Comparison of ENCODE assay signal across 13 cellular contexts in the genomic region with DNA sequence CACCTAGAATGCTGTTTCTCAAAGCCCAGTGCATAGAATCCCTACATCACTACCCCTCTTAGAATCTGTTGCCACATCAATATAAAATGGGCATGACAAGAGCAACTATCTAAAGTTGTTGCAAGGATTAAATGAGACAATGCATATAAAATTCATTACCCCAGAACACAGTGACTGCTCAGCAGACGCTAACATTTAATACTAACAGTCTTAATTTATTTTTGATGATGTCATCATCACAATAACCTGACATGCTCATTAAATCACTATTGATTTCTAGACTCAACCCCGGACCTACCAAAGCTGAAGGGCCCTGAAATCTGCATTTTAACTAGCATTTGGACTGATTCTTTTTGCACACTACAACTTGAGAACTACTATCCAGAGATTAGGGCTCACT. TPM values are rescaled to one million over a fixed set of nuclear protein-coding genes. Genes with fewer than 3 reads are reported as not detected.
DNase-seq lines count a peak whose midpoint lies in the region; ATAC-seq and TF ChIP-seq lines count a peak whose summit lies in the region.
"Had no signal": no experiment of that assay in that cellular context is flagged by ENCODE, and none has a peak within 500 bp of the region (broad histone marks: within the 10 kb centered on the region; RNA-seq: fewer than 3 reads in every experiment).

No MANE protein-coding gene starts in this region.

- DNase-seq in MCF 10A (ENCODE audit: unreplicated experiment) (no peak), breast epithelium (ENCODE audit: low spot score in 2 of 2) (no peak), chondrocyte (ENCODE audit: low spot score) (no peak), left lung (no peak), HCEC 1CT (no peak), islet precursor cell (no peak)
- DNase-seq in effector memory CD4-positive, alpha-beta T cell: no peak
- DNase-seq: activated CD4-positive, alpha-beta T cell treated with anti-CD3 and anti-CD28 coated beads, Interleukin-2, amount 50 U/mL, for 48 hours; adrenal gland; SIG-M5 had no signal

- H3K36me3 Mint-ChIP-seq in MCF 10A (ENCODE audit: insufficient read depth, unreplicated experiment): peaks cover 17% of the 10 kb centered on the region
- H3K36me3 Mint-ChIP-seq in chondrocyte (ENCODE audit: low read depth): peaks cover 34% of the 10 kb centered on the region

- H3K4me1 Mint-ChIP-seq in MCF 10A (ENCODE audit: insufficient read depth, unreplicated experiment) (peaks cover 17% of the 10 kb centered on the region), chondrocyte (ENCODE audit: low read depth) (peaks cover 53% of the 10 kb centered on the region)

- H3K4me1 ChIP-seq in breast epithelium (no peaks in the 10 kb centered on the region), left lung (peaks cover 7 to 12% of the 10 kb centered on the region in 2 donors)
- H3K4me1 ChIP-seq in effector memory CD4-positive, alpha-beta T cell (ENCODE audit: control insufficient read depth, insufficient read depth, low read length, poor library complexity, severe bottlenecking): peaks cover 7% of the 10 kb centered on the region

- no peak for TF ChIP-seq CTCF in MCF 10A (IDR thresholded peaks at IDR 0.05; ENCODE audit: unreplicated experiment)
- TF ChIP-seq CTCF in breast epithelium (IDR thresholded peaks at IDR 0.05): no peak
- TF ChIP-seq CTCF in chondrocyte (IDR thresholded peaks at IDR 0.05): no peak
- TF ChIP-seq CTCF in left lung (IDR thresholded peaks at IDR 0.05): no peak

- H3K27ac ChIP-seq in breast epithelium: peak overlapping the region in 1 of 2 donors; percentile 19
- H3K27ac ChIP-seq in left lung: peak overlapping the region in 1 of 2 donors; percentile 20
- no peak overlapping the region for H3K27ac ChIP-seq in effector memory CD4-positive, alpha-beta T cell (ENCODE audit: insufficient read depth, low read length, poor library complexity, severe bottlenecking)
- H3K27ac ChIP-seq: tibial nerve had no signal

- H3K4me3 ChIP-seq in breast epithelium (peak overlapping the region in 1 of 3 donors; percentile 48), left lung (peak overlapping the region; percentile 48 to 54)
- H3K4me3 ChIP-seq in effector memory CD4-positive, alpha-beta T cell (ENCODE audit: insufficient read depth, low read depth, low read length, poor library complexity, severe bottlenecking): no peak overlapping the region
- H3K4me3 ChIP-seq: tibial nerve had no signal

- H3K27me3 Mint-ChIP-seq in MCF 10A (ENCODE audit: insufficient read depth, unreplicated experiment): no peaks in the 10 kb centered on the region
- H3K27me3 Mint-ChIP-seq in chondrocyte (ENCODE audit: low read depth): no peaks in the 10 kb centered on the region

- ATAC-seq in left lung (no peak), HG03521 (IDR thresholded peaks at IDR 0.05; ENCODE audit: unreplicated experiment) (no peak)

- H3K27ac Mint-ChIP-seq in MCF 10A (ENCODE audit: low read depth, unreplicated experiment) (peak overlapping the region; percentile 95), chondrocyte (ENCODE audit: unreplicated experiment) (peak overlapping the region; percentile 98)
- H3K27ac Mint-ChIP-seq: activated T-helper 1 cell treated with anti-CD3 and anti-CD28 coated beads, Interleukin-12 subunit alpha, Interleukin-12 subunit beta, Interleukin-2, Interleukin-4 antibody, amounts not matched to agents 30 ng/mL and 10 ng/mL and 1 ng/mL, durations not matched to agents 14 hours and 24 hours and 36 hours had no signal

- H3K9me3 ChIP-seq in breast epithelium (no peaks in the 10 kb centered on the region), left lung (no peaks in the 10 kb centered on the region)
- H3K9me3 ChIP-seq in effector memory CD4-positive, alpha-beta T cell (ENCODE audit: control insufficient read depth, low read length): no peaks in the 10 kb centered on the region
- H3K9me3 ChIP-seq: adrenal gland had no signal

- CTCF ChIA-PET in MCF 10A (lab: Yijun Ruan, JAX): interaction anchor here (0.7 kb wide), 1 partner anchor 217 kb away, joined by 3 read pairs; no protein-coding TSS in a partner anchor

- POLR2A ChIA-PET in MCF 10A (lab: Yijun Ruan, JAX): interaction anchor here (1.1 to 6.1 kb wide), 5 partner anchors 10 to 216 kb away, joined by 4 to 125 read pairs (median 29); no protein-coding TSS in a partner anchor

- intact Hi-C loops in MCF 10A (cut with micrococcal nuclease): loop anchor here (5.0 kb wide), 4 partner anchors 82 to 583 kb away; no protein-coding TSS in a partner anchor
- intact Hi-C loops in breast epithelium (cut with DNase I; ENCODE audit: low total_unique reads): loop anchor here (10.0 kb wide), 1 partner anchor 1741 kb away; the partner anchor contains the start of gene AP1AR
- intact Hi-C loops in left lung (cut with DNase I): no loop called here

- H3K27me3 ChIP-seq in breast epithelium (no peaks in the 10 kb centered on the region), left lung (peaks cover 0 to 25% of the 10 kb centered on the region in 2 donors)
- H3K27me3 ChIP-seq in effector memory CD4-positive, alpha-beta T cell (replicated peaks; ENCODE audit: control insufficient read depth, insufficient read depth, low read length, poor library complexity, severe bottlenecking): peaks cover 16% of the 10 kb centered on the region
- H3K27me3 ChIP-seq: adrenal gland, tibial nerve had no signal

- BruUV-seq in MCF 10A (replicated peaks; lab: Mats Ljungman, UMichigan): no TSS peak

- H3K9me3 Mint-ChIP-seq in MCF 10A (ENCODE audit: unreplicated experiment): peaks cover 13% of the 10 kb centered on the region
- H3K9me3 Mint-ChIP-seq in chondrocyte (ENCODE audit: low read depth): peaks cover 15% of the 10 kb centered on the region
- H3K9me3 Mint-ChIP-seq: activated T-helper 1 cell treated with anti-CD3 and anti-CD28 coated beads, Interleukin-12 subunit alpha, Interleukin-12 subunit beta, Interleukin-2, Interleukin-4 antibody, amounts not matched to agents 30 ng/mL and 10 ng/mL and 1 ng/mL, durations not matched to agents 14 hours and 24 hours and 36 hours had no signal

- H3K4me3 Mint-ChIP-seq in MCF 10A (ENCODE audit: unreplicated experiment) (peak overlapping the region; percentile 94), chondrocyte (ENCODE audit: unreplicated experiment) (peak overlapping the region; percentile 97)
- H3K4me3 Mint-ChIP-seq: activated T-helper 1 cell treated with anti-CD3 and anti-CD28 coated beads, Interleukin-12 subunit alpha, Interleukin-12 subunit beta, Interleukin-2, Interleukin-4 antibody, amounts not matched to agents 30 ng/mL and 10 ng/mL and 1 ng/mL, durations not matched to agents 14 hours and 24 hours and 36 hours had no signal

- no peak for TF ChIP-seq POLR2A in breast epithelium (IDR thresholded peaks at IDR 0.05)

- H3K36me3 ChIP-seq in breast epithelium (no peaks in the 10 kb centered on the region), left lung (no peaks in the 10 kb centered on the region)
- H3K36me3 ChIP-seq in effector memory CD4-positive, alpha-beta T cell (ENCODE audit: control insufficient read depth, insufficient read depth, low read length): no peaks in the 10 kb centered on the region
- H3K36me3 ChIP-seq: adrenal gland, tibial nerve had no signal

RNA-seq across cellular contexts. Expression of gene ARSJ, which starts 3.9 kb away (rescaled TPM):
- total RNA-seq in MCF 10A (2022): 36.2 and 50.7 TPM in 2 replicates
- 10 to 100 TPM in 1 of 3 donors, 1 to 10 TPM in 2; 1.1 to 10.7 (median 8.8) TPM for total RNA-seq in breast epithelium
- 38.8 to 80.9 TPM (median 77.7 TPM) in 3 replicates for total RNA-seq in chondrocyte
- total RNA-seq in left lung: 10 to 100 TPM; 23.5 to 23.6 TPM
- total RNA-seq: activated T-helper 1 cell treated with anti-CD3 and anti-CD28 coated beads, Interleukin-12 subunit alpha, Interleukin-12 subunit beta, Interleukin-2, Interleukin-4 antibody, amounts not matched to agents 30 ng/mL and 10 ng/mL and 1 ng/mL, durations not matched to agents 14 hours and 24 hours and 36 hours had no signal

Comparison
In these comparisons a context has a peak if more than half of its experiments do, and no peak if none do; other contexts are left out.
1. intact Hi-C loops: an anchor here in MCF 10A (5.0 kb wide) and breast epithelium (10.0 kb wide); none called in left lung.